In genomic region chr15:31228980-31229826, GRCh38 we compare ENCODE assay signal across 11 cellular contexts.
A peak's percentile ranks its signal among the peaks of the same experiment; 100 is the strongest.
DNase-seq lines count a peak whose midpoint lies in the region; ATAC-seq and TF ChIP-seq lines count a peak whose summit lies in the region.
"Had no signal": no experiment of that assay in that cellular context is flagged by ENCODE, and none has a peak within 500 bp of the region (broad histone marks: within the 10 kb centered on the region; RNA-seq: fewer than 3 reads in every experiment).

No MANE protein-coding gene starts in this region.

- no peak for TF ChIP-seq CTCF in DND-41 (IDR thresholded peaks at IDR 0.05; ENCODE audit: borderline replicate concordance, extremely low read depth, low read length, poor library complexity, severe bottlenecking)

- H4K20me1 ChIP-seq in DND-41 (ENCODE audit: insufficient read depth, low read length), result no peaks in the 10 kb centered on the region

- ATAC-seq in DND-41 (ENCODE audit: insufficient read depth, low read depth), result 0 out of 3 replicates have a peak, but pooled peaks have one; percentile 29
- ATAC-seq in HG03064 (IDR thresholded peaks at IDR 0.05; ENCODE audit: low read depth, unreplicated experiment), result peak; percentile 56

- H3K9ac ChIP-seq in DND-41 (ENCODE audit: low read depth, low read length) (no peak overlapping the region), duodenal mucosa (ENCODE audit: low read depth in 1 of 2, low read length in 2 of 2) (peak overlapping the region; percentile 39 to 43)

- no peaks in the 10 kb centered on the region for H3K27me3 ChIP-seq in DND-41 (ENCODE audit: insufficient read depth, low read length, poor library complexity)
- H3K27me3 ChIP-seq in duodenal mucosa (ENCODE audit: control insufficient read depth in 1 of 2, insufficient read depth in 2 of 2, low read length in 2 of 2), result no peaks in the 10 kb centered on the region

- DNase-seq in DND-41 (no peak), COR-L47 (lab: John Stamatoyannopoulos, UW) (no peak), EL (no peak), GM03348 (ENCODE audit: low spot score) (no peak)
- DNase-seq in T-helper 2 cell treated with Interferon-gamma antibody and Interleukin-4, amounts not matched to agents 5 μg/mL and 100 μg/mL, for 36 hours (ENCODE audit: low spot score), result no peak
- DNase-seq: activated T-cell treated with anti-CD3 and anti-CD28 coated beads, Interleukin-2, amount 50 U/mL, for 72 hours had no signal

- H3K36me3 ChIP-seq in DND-41 (ENCODE audit: insufficient read depth, low read length), result no peaks in the 10 kb centered on the region
- no peaks in the 10 kb centered on the region for H3K36me3 ChIP-seq in duodenal mucosa (ENCODE audit: control insufficient read depth in 1 of 2, insufficient read depth in 2 of 2, low read length in 2 of 2)
- H3K36me3 ChIP-seq: HAP-1 had no signal

- H3K9me3 ChIP-seq in DND-41 (ENCODE audit: insufficient read depth, low read length, severe bottlenecking), result no peaks in the 10 kb centered on the region
- H3K9me3 ChIP-seq in duodenal mucosa (ENCODE audit: control insufficient read depth in 1 of 2, low read length in 2 of 2), result no peaks in the 10 kb centered on the region
- H3K9me3 ChIP-seq: HAP-1 had no signal

- no peak overlapping the region for H3K27ac ChIP-seq in DND-41 (ENCODE audit: low read length)
- H3K27ac ChIP-seq in duodenal mucosa (ENCODE audit: low read depth, low read length), result no peak overlapping the region

- H3K4me2 ChIP-seq in DND-41 (ENCODE audit: insufficient read depth, low read length), result no peak overlapping the region

- H3K9me3 Mint-ChIP-seq in T-helper 2 cell treated with Interferon-gamma antibody and Interleukin-4, amounts not matched to agents 5 μg/mL and 100 μg/mL, for 36 hours, result no peaks in the 10 kb centered on the region
- H3K9me3 Mint-ChIP-seq: activated T-cell treated with anti-CD3 and anti-CD28 coated beads, Interleukin-2, amount 50 U/mL, for 72 hours; immature natural killer cell had no signal

- H3K27me3 Mint-ChIP-seq in T-helper 2 cell treated with Interferon-gamma antibody and Interleukin-4, amounts not matched to agents 5 μg/mL and 100 μg/mL, for 36 hours (ENCODE audit: low read depth), result peaks cover 5% of the 10 kb centered on the region

- H3K4me3 Mint-ChIP-seq in T-helper 2 cell treated with Interferon-gamma antibody and Interleukin-4, amounts not matched to agents 5 μg/mL and 100 μg/mL, for 36 hours, result no peak overlapping the region
- H3K4me3 Mint-ChIP-seq: activated T-cell treated with anti-CD3 and anti-CD28 coated beads, Interleukin-2, amount 50 U/mL, for 72 hours; immature natural killer cell had no signal

- H3K27ac Mint-ChIP-seq in T-helper 2 cell treated with Interferon-gamma antibody and Interleukin-4, amounts not matched to agents 5 μg/mL and 100 μg/mL, for 36 hours, result no peak overlapping the region
- H3K27ac Mint-ChIP-seq: activated T-cell treated with anti-CD3 and anti-CD28 coated beads, Interleukin-2, amount 50 U/mL, for 72 hours; immature natural killer cell had no signal

- peaks cover 3% of the 10 kb centered on the region; the same call in 1 of the 2 replicates for H3K4me1 ChIP-seq in DND-41 (ENCODE audit: insufficient read depth, low read length)
- peaks cover 8 to 15% of the 10 kb centered on the region in 2 donors for H3K4me1 ChIP-seq in duodenal mucosa (ENCODE audit: control insufficient read depth in 1 of 2, insufficient read depth in 2 of 2, low read length in 2 of 2)
- H3K4me1 ChIP-seq: HAP-1 had no signal

- H3K36me3 Mint-ChIP-seq in T-helper 2 cell treated with Interferon-gamma antibody and Interleukin-4, amounts not matched to agents 5 μg/mL and 100 μg/mL, for 36 hours (ENCODE audit: low read depth), result no peaks in the 10 kb centered on the region

- H3K4me1 Mint-ChIP-seq in T-helper 2 cell treated with Interferon-gamma antibody and Interleukin-4, amounts not matched to agents 5 μg/mL and 100 μg/mL, for 36 hours (ENCODE audit: low read depth), result peaks cover 9% of the 10 kb centered on the region

- peak; percentile 83 for TF ChIP-seq POLR2A in GM19193 (IDR thresholded peaks at IDR 0.05; ENCODE audit: extremely low read depth, insufficient read depth, insufficient read length)

- H3K4me3 ChIP-seq in DND-41 (ENCODE audit: low read depth in 1 of 2, low read length in 2 of 2) (no peak overlapping the region), duodenal mucosa (ENCODE audit: low read depth in 1 of 2, low read length in 2 of 2) (peak overlapping the region; percentile 53 to 55)
- H3K4me3 ChIP-seq: HAP-1 had no signal

- no peak overlapping the region for H2AFZ ChIP-seq in DND-41 (ENCODE audit: low read depth, low read length)

- H3K79me2 ChIP-seq in DND-41 (ENCODE audit: insufficient read depth, low read length), result no peaks in the 10 kb centered on the region

Comparison
In these comparisons a context has a peak if more than half of its experiments do, and no peak if none do; other contexts are left out.
1. H3K4me3 ChIP-seq: peak in duodenal mucosa (2 of 2); none in DND-41 (0 of 2).